Comparison of ENCODE assay signal across 8 cellular contexts in genomic region chr13:98977568-98978270, GRCh38. TPM values are rescaled to one million over a fixed set of nuclear protein-coding genes. Genes with fewer than 3 reads are reported as not detected.
DNase-seq lines count a peak whose midpoint lies in the region.

A gene with protein sequence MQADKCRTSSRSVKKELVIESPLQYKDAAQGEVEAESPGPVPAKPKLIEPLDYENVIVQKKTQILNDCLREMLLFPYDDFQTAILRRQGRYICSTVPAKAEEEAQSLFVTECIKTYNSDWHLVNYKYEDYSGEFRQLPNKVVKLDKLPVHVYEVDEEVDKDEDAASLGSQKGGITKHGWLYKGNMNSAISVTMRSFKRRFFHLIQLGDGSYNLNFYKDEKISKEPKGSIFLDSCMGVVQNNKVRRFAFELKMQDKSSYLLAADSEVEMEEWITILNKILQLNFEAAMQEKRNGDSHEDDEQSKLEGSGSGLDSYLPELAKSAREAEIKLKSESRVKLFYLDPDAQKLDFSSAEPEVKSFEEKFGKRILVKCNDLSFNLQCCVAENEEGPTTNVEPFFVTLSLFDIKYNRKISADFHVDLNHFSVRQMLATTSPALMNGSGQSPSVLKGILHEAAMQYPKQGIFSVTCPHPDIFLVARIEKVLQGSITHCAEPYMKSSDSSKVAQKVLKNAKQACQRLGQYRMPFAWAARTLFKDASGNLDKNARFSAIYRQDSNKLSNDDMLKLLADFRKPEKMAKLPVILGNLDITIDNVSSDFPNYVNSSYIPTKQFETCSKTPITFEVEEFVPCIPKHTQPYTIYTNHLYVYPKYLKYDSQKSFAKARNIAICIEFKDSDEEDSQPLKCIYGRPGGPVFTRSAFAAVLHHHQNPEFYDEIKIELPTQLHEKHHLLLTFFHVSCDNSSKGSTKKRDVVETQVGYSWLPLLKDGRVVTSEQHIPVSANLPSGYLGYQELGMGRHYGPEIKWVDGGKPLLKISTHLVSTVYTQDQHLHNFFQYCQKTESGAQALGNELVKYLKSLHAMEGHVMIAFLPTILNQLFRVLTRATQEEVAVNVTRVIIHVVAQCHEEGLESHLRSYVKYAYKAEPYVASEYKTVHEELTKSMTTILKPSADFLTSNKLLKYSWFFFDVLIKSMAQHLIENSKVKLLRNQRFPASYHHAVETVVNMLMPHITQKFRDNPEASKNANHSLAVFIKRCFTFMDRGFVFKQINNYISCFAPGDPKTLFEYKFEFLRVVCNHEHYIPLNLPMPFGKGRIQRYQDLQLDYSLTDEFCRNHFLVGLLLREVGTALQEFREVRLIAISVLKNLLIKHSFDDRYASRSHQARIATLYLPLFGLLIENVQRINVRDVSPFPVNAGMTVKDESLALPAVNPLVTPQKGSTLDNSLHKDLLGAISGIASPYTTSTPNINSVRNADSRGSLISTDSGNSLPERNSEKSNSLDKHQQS (N-terminal part only) (minus strand): TSS chr13:98978064. CDS start chr13:98977909, 155 bp downstream.

- no peaks in the 10 kb centered on the region for H3K27me3 Mint-ChIP-seq in activated CD4-positive, alpha-beta memory T cell treated with anti-CD3 and anti-CD28 coated beads, Interleukin-2, amount 10 ng/mL, durations not matched to agents 7 days and 5 days

- H3K4me1 ChIP-seq in HAP-1 (peaks cover 26% of the 10 kb centered on the region), neuronal stem cell (ENCODE audit: control insufficient read depth in 2 of 2, insufficient read depth in 1 of 2, low read depth in 1 of 2, low read length in 2 of 2) (peaks cover 14 to 22% of the 10 kb centered on the region in 2 donors)

- H3K9ac ChIP-seq in neuronal stem cell (ENCODE audit: low read depth, low read length, poor library complexity) = no peak within 1 kb of the TSS

- H3K4ac ChIP-seq in neuronal stem cell (ENCODE audit: low read length) = no peak within 1 kb of the TSS

- H2BK12ac ChIP-seq in neuronal stem cell (ENCODE audit: low read length) = no peak within 1 kb of the TSS

- H2BK120ac ChIP-seq in neuronal stem cell (ENCODE audit: low read depth, low read length) = no peak within 1 kb of the TSS

- no CpG with 5 or more reads among the region's 16 CpGs for WGBS in neuronal stem cell (ENCODE audit: extremely low coverage in 2 of 2, insufficient read length in 2 of 2, insufficient replicate concordance in 1 of 2), 2 donors

- no peak within 1 kb of the TSS for H3K23ac ChIP-seq in neuronal stem cell (ENCODE audit: low read depth, low read length, poor library complexity)

- H3K27me3 ChIP-seq in HAP-1 (ENCODE audit: low read depth) = no peaks in the 10 kb centered on the region
- no peaks in the 10 kb centered on the region for H3K27me3 ChIP-seq in neuronal stem cell (ENCODE audit: control insufficient read depth in 3 of 3, insufficient read depth in 3 of 3, low read depth in 1 of 3, low read length in 3 of 3)

- no peaks in the 10 kb centered on the region for H3K79me1 ChIP-seq in neuronal stem cell (ENCODE audit: low read depth, low read length)

- peak within 1 kb of the TSS; percentile 15 for H3K4me3 ChIP-seq in HAP-1
- peak within 1 kb of the TSS in 1 of 2 donors; percentile 28 for H3K4me3 ChIP-seq in neuronal stem cell (ENCODE audit: low read length in 2 of 2)

- H3K4me2 ChIP-seq in neuronal stem cell (ENCODE audit: insufficient read depth, low read length, poor library complexity, severe bottlenecking) = peak within 1 kb of the TSS; percentile 32

- H3K9me3 Mint-ChIP-seq in activated CD4-positive, alpha-beta memory T cell treated with anti-CD3 and anti-CD28 coated beads, Interleukin-2, amount 10 ng/mL, durations not matched to agents 7 days and 5 days = no peaks in the 10 kb centered on the region

- H2BK15ac ChIP-seq in neuronal stem cell (ENCODE audit: low read length) = no peak within 1 kb of the TSS

- no peak within 1 kb of the TSS for H2BK5ac ChIP-seq in neuronal stem cell (ENCODE audit: low read length)

- peak; percentile 48 to 65 for DNase-seq in HAP-1 (ENCODE audit: low spot score in 2 of 2)
- no peak for DNase-seq in activated CD4-positive, alpha-beta memory T cell treated with anti-CD3 and anti-CD28 coated beads, Interleukin-2, amount 10 ng/mL, durations not matched to agents 7 days and 5 days
- DNase-seq in globus pallidus (ENCODE audit: low spot score) = peak; percentile 96
- DNase-seq in neuronal stem cell (ENCODE audit: low spot score) = peak; percentile 26
- no peak for DNase-seq in SIG-M5 treated with dmso at 0.1 percent for 504 hours (lab: John Stamatoyannopoulos, UW; ENCODE audit: unreplicated experiment)
- no peak for DNase-seq in NCI-H2081 treated with DMSO at 0.1 percent for 48 hours (lab: John Stamatoyannopoulos, UW)
- DNase-seq in COLO668 (lab: John Stamatoyannopoulos, UW; ENCODE audit: unreplicated experiment) = no peak
- DNase-seq in NCI-H524 (lab: John Stamatoyannopoulos, UW) = no peak

- H2AK5ac ChIP-seq in neuronal stem cell (ENCODE audit: low read depth, low read length) = no peak within 1 kb of the TSS

- no peaks in the 10 kb centered on the region for H3K9me3 ChIP-seq in HAP-1
- no peaks in the 10 kb centered on the region for H3K9me3 ChIP-seq in neuronal stem cell (replicated peaks in 1 of 2; ENCODE audit: control insufficient read depth in 2 of 2, insufficient read depth in 1 of 2, low read depth in 1 of 2, low read length in 2 of 2)

- no peak within 1 kb of the TSS for H4K91ac ChIP-seq in neuronal stem cell (ENCODE audit: low read depth, low read length, poor library complexity)

- H3K27ac Mint-ChIP-seq in activated CD4-positive, alpha-beta memory T cell treated with anti-CD3 and anti-CD28 coated beads, Interleukin-2, amount 10 ng/mL, durations not matched to agents 7 days and 5 days = no peak within 1 kb of the TSS

- peaks cover 41% of the 10 kb centered on the region for H3K4me1 Mint-ChIP-seq in activated CD4-positive, alpha-beta memory T cell treated with anti-CD3 and anti-CD28 coated beads, Interleukin-2, amount 10 ng/mL, durations not matched to agents 7 days and 5 days

- H3K18ac ChIP-seq in neuronal stem cell (ENCODE audit: low read length) = peak within 1 kb of the TSS; percentile 55

- no peak within 1 kb of the TSS for H3K4me3 Mint-ChIP-seq in activated CD4-positive, alpha-beta memory T cell treated with anti-CD3 and anti-CD28 coated beads, Interleukin-2, amount 10 ng/mL, durations not matched to agents 7 days and 5 days

- H4K8ac ChIP-seq in neuronal stem cell (ENCODE audit: low read depth, low read length) = no peak within 1 kb of the TSS

- H2AFZ ChIP-seq in neuronal stem cell (ENCODE audit: low read length) = peak within 1 kb of the TSS; percentile 65

- H3K36me3 Mint-ChIP-seq in activated CD4-positive, alpha-beta memory T cell treated with anti-CD3 and anti-CD28 coated beads, Interleukin-2, amount 10 ng/mL, durations not matched to agents 7 days and 5 days (ENCODE audit: low read depth) = peaks cover 3% of the 10 kb centered on the region

- CTCF ChIA-PET in activated CD4-positive, alpha-beta memory T cell treated with anti-CD3 and anti-CD28 coated beads, Interleukin-2, amount 10 ng/mL, durations not matched to agents 7 days and 5 days (lab: Charles Lee) = interaction anchor here (1.1 kb wide), 1 partner anchor 14 kb away, joined by 3 read pairs; no protein-coding TSS in a partner anchor

- no peak within 1 kb of the TSS for H3K27ac ChIP-seq in neuronal stem cell (replicated peaks; ENCODE audit: low read length)

- no peak within 1 kb of the TSS for H3K14ac ChIP-seq in neuronal stem cell (ENCODE audit: low read length)

- POLR2A ChIA-PET in activated CD4-positive, alpha-beta memory T cell treated with anti-CD3 and anti-CD28 coated beads, Interleukin-2, amount 10 ng/mL, durations not matched to agents 7 days and 5 days (lab: Charles Lee) = interaction anchor here (0.7 kb wide), 1 partner anchor 21 kb away, joined by 3 read pairs; no protein-coding TSS in a partner anchor

- H3K36me3 ChIP-seq in HAP-1 (replicated peaks) = no peaks in the 10 kb centered on the region; the same call in 1 of the 2 replicates
- no peaks in the 10 kb centered on the region for H3K36me3 ChIP-seq in neuronal stem cell (replicated peaks in 1 of 2; ENCODE audit: control insufficient read depth in 2 of 2, insufficient read depth in 2 of 2, low read length in 2 of 2)

- in situ Hi-C loops in HAP-1 (cut with MboI; ENCODE audit: low sequenced_read_pairs) = no loop called here

RNA-seq across cellular contexts. Expression of the gene that starts here (rescaled TPM):
- total RNA-seq in activated CD4-positive, alpha-beta memory T cell treated with anti-CD3 and anti-CD28 coated beads, Interleukin-2, amount 10 ng/mL, durations not matched to agents 7 days and 5 days = 10 to 100 TPM; 86.0 to 87.7 TPM
- polyA plus RNA-seq in neuronal stem cell (2013, experiment 1 of 2) = 4.5 TPM
- 4.3 TPM for polyA plus RNA-seq in neuronal stem cell (2013, experiment 2 of 2)

Comparison
In these comparisons a context has a peak if more than half of its experiments do, and no peak if none do; other contexts are left out.
1. DNase-seq: peak in HAP-1 (2 of 2), globus pallidus (single experiment) and neuronal stem cell (single experiment); none in activated CD4-positive, alpha-beta memory T cell treated with anti-CD3 and anti-CD28 coated beads, Interleukin-2, amount 10 ng/mL, durations not matched to agents 7 days and 5 days (single experiment), SIG-M5 treated with dmso at 0.1 percent for 504 hours (single experiment), NCI-H2081 treated with DMSO at 0.1 percent for 48 hours (single experiment), COLO668 (single experiment) and NCI-H524 (0 of 2).